Comparison of ENCODE assay signal across 9 cellular contexts in genomic region chr1:14599787-14600186, GRCh38. TPM values are rescaled to one million over a fixed set of nuclear protein-coding genes. Genes with fewer than 3 reads are reported as not detected.
A peak's percentile ranks its signal among the peaks of the same experiment; 100 is the strongest.
DNase-seq lines count a peak whose midpoint lies in the region; ATAC-seq and TF ChIP-seq lines count a peak whose summit lies in the region.
"Had no signal": no experiment of that assay in that cellular context is flagged by ENCODE, and none has a peak within 500 bp of the region (broad histone marks: within the 10 kb centered on the region; RNA-seq: fewer than 3 reads in every experiment).

No MANE protein-coding gene starts in this region.

- no peaks in the 10 kb centered on the region for H3K9me3 ChIP-seq in BLaER1 treated with 17β-estradiol and CSF1 and Interleukin-3, amounts not matched to agents 10 nM and 100 nM (replicated peaks in 1 of 11)
- H3K9me3 ChIP-seq in muscle layer of colon (ENCODE audit: low read length): no peaks in the 10 kb centered on the region

- H3K9ac ChIP-seq in BLaER1 treated with 17β-estradiol and CSF1 and Interleukin-3, amounts not matched to agents 10 nM and 100 nM: no peak overlapping the region
- no peak overlapping the region for H3K9ac ChIP-seq in muscle layer of colon (ENCODE audit: low read length)

- peaks cover 7 to 27% (median 25%) of the 10 kb centered on the region in 10 experiments; a peak in 17 of 20 replicates for H3K4me1 ChIP-seq in BLaER1 treated with 17β-estradiol and CSF1 and Interleukin-3, amounts not matched to agents 10 nM and 100 nM
- H3K4me1 ChIP-seq in muscle layer of colon (ENCODE audit: insufficient read depth, low read length): no peaks in the 10 kb centered on the region

- in situ Hi-C loops in astrocyte of the cerebellum (cut with HindIII; ENCODE audit: low sequenced_read_pairs): loop anchor here (10.0 kb wide), 1 partner anchor 165 kb away; no protein-coding TSS in a partner anchor

- peak overlapping the region; percentile 72 to 93 (median 85) for H3K4me2 ChIP-seq in BLaER1 treated with 17β-estradiol and CSF1 and Interleukin-3, amounts not matched to agents 10 nM and 100 nM

- no peaks in the 10 kb centered on the region for H3K36me3 ChIP-seq in BLaER1 treated with 17β-estradiol and CSF1 and Interleukin-3, amounts not matched to agents 10 nM and 100 nM
- no peaks in the 10 kb centered on the region for H3K36me3 ChIP-seq in muscle layer of colon (ENCODE audit: insufficient read depth, low read length)

- H3K27ac ChIP-seq in BLaER1 treated with 17β-estradiol and CSF1 and Interleukin-3, amounts not matched to agents 10 nM and 100 nM: no peak overlapping the region
- H3K27ac ChIP-seq in muscle layer of colon (ENCODE audit: low read depth, low read length): peak overlapping the region; percentile 30

- ATAC-seq in HG02588 (IDR thresholded peaks at IDR 0.05; ENCODE audit: unreplicated experiment): peak; percentile 55
- ATAC-seq in HG03280 (IDR thresholded peaks at IDR 0.05; ENCODE audit: unreplicated experiment): no peak

- peaks cover 0 to 23% (median 0%) of the 10 kb centered on the region in 11 experiments; a peak in 7 of 22 replicates for H4K20me1 ChIP-seq in BLaER1 treated with 17β-estradiol and CSF1 and Interleukin-3, amounts not matched to agents 10 nM and 100 nM

- H3K4me3 ChIP-seq in BLaER1 treated with 17β-estradiol and CSF1 and Interleukin-3, amounts not matched to agents 10 nM and 100 nM: peak overlapping the region in 8 of 10 experiments; percentile 38 to 68 (median 58); a peak in 9 of 20 replicates
- peak overlapping the region; percentile 69 for H3K4me3 ChIP-seq in astrocyte of the cerebellum (ENCODE audit: low read depth, low read length)
- H3K4me3 ChIP-seq in muscle layer of colon (ENCODE audit: low read depth in 1 of 2, low read length in 2 of 2): peak overlapping the region; percentile 33 to 50

- no peak for TF ChIP-seq CTCF in astrocyte of the cerebellum (IDR thresholded peaks at IDR 0.05; ENCODE audit: low read depth, low read length, missing control alignments)

- H3K27me3 ChIP-seq in BLaER1 treated with 17β-estradiol and CSF1 and Interleukin-3, amounts not matched to agents 10 nM and 100 nM: peaks cover 45 to 61% (median 54%) of the 10 kb centered on the region in 11 experiments
- peaks cover 11 to 45% of the 10 kb centered on the region in 2 donors for H3K27me3 ChIP-seq in muscle layer of colon (ENCODE audit: control insufficient read depth in 1 of 2, insufficient read depth in 2 of 2, low read length in 2 of 2)

- DNase-seq in astrocyte of the cerebellum (ENCODE audit: low read depth) (no peak), NCI-H1417 treated with DMSO at 0.1 percent for 48 hours (lab: John Stamatoyannopoulos, UW) (no peak), NCI-H1930 (lab: John Stamatoyannopoulos, UW) (no peak), SK-N-DZ (ENCODE audit: low spot score) (no peak)
- DNase-seq: AML-193 had no signal

RNA-seq across cellular contexts. Expression of gene KAZN, which starts 1.3 kb away (rescaled TPM):
- 6.1 and 8.1 TPM in 2 replicates for polyA plus RNA-seq in SK-N-DZ (2014; cell fraction: cytosol; rRNA removed)
- 5.6 and 13.4 TPM in 2 replicates for polyA plus RNA-seq in SK-N-DZ (2014; cell fraction: nucleus; rRNA removed)
